24 cellular contexts compared by ENCODE assay signal in the genomic region with DNA sequence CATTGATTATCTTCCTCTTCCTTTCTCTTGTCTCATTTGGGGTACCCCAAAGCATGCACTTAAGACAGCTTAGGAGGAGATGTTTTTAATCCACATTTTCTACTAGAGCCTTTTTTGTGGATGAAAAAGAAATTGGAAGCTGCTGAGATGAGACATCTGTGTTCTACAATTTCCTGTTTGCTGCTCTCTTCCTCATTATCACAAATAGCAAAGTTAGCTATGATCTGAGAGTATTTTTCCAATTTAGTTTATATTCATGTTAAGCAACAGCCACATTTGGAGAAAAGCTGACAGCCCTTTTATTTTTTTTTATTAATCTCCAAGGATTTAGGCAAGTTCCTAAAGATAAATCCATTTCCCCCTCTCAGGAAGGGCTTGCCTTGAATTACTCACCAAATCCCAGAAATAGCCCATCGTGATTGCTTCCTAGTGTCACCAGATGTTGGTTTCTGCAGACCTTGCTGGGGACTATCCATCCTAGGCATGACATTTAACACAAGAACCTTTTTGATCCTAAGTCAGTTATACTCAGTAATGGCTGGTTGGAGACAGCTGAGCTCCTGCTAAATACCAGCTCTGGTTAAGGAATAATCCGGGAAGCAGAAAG.
DNase-seq lines count a peak whose midpoint lies in the region; ATAC-seq, FAIRE-seq and TF ChIP-seq lines count a peak whose summit lies in the region.
"Had no signal": no experiment of that assay in that cellular context is flagged by ENCODE, and none has a peak within 500 bp of the region (broad histone marks: within the 10 kb centered on the region; RNA-seq: fewer than 3 reads in every experiment).

No MANE protein-coding gene starts in this region.

- peaks cover 6% of the 10 kb centered on the region for H3K36me3 Mint-ChIP-seq in MCF 10A (ENCODE audit: insufficient read depth, unreplicated experiment)

- H3K27ac ChIP-seq in breast epithelium = peak overlapping the region; percentile 26 to 33
- H3K27ac ChIP-seq in colonic mucosa = peak overlapping the region; percentile 2
- no peak overlapping the region for H3K27ac ChIP-seq in aorta (ENCODE audit: low read depth in 1 of 2, low read length in 2 of 2)
- no peak overlapping the region for H3K27ac ChIP-seq in small intestine (ENCODE audit: low read depth in 1 of 2, low read length in 1 of 2)
- H3K27ac ChIP-seq: brain microvascular endothelial cell, left lung, pancreas, testis had no signal

- no peak overlapping the region for H3K4me3 Mint-ChIP-seq in MCF 10A (ENCODE audit: unreplicated experiment)
- H3K4me3 Mint-ChIP-seq: CD4-positive, alpha-beta T cell; dendritic cell treated with granulocyte-macrophage colony-stimulating factor and Interleukin-4, amounts not matched to agents 40 ng/mL and 50 ng/mL, for 4 days; GM23338; T-helper 17 cell had no signal

- 28 to 34% methylated on average over 2 of the region's 2 CpGs for WGBS in aorta, 2 donors
- 54 to 78% (median 72%) methylated on average over 2 of the region's 2 CpGs for WGBS in small intestine, 3 donors

- H3K4me3 ChIP-seq in breast epithelium (no peak overlapping the region), colonic mucosa (no peak overlapping the region), aorta (ENCODE audit: low read length in 2 of 2) (no peak overlapping the region), small intestine (ENCODE audit: low read depth in 1 of 2, low read length in 2 of 2) (no peak overlapping the region)
- H3K4me3 ChIP-seq: gastroesophageal sphincter, GM23338, left lung, MG63, pancreas, testis had no signal

- H3K36me3 ChIP-seq in breast epithelium (no peaks in the 10 kb centered on the region), colonic mucosa (no peaks in the 10 kb centered on the region), aorta (ENCODE audit: control insufficient read depth in 1 of 2, insufficient read depth in 2 of 2, low read length in 1 of 2) (no peaks in the 10 kb centered on the region), small intestine (ENCODE audit: control insufficient read depth in 2 of 2, insufficient read depth in 2 of 2, low read length in 2 of 2) (no peaks in the 10 kb centered on the region)
- H3K36me3 ChIP-seq: brain microvascular endothelial cell, gastroesophageal sphincter, MG63, pancreas had no signal

- intact Hi-C loops in breast epithelium (cut with DNase I; ENCODE audit: low total_unique reads) (no loop called here), MCF 10A (cut with micrococcal nuclease) (no loop called here), colonic mucosa (cut with DNase I) (no loop called here), aorta (cut with DNase I) (no loop called here)

- CTCF ChIA-PET in MCF 10A (lab: Yijun Ruan, JAX) = no interaction called here

- H3K9ac ChIP-seq in colonic mucosa (ENCODE audit: low read depth in 2 of 2, low read length in 2 of 2) = no peak overlapping the region

- POLR2A ChIA-PET in MCF 10A (lab: Yijun Ruan, JAX) = no interaction called here

- DNase-seq in breast epithelium (ENCODE audit: low spot score in 2 of 2) (no peak), MCF 10A (ENCODE audit: unreplicated experiment) (no peak), colonic mucosa (no peak), middle frontal gyrus (ENCODE audit: extremely low spot score, low spot score) (peak; percentile 13), aorta (no peak), small intestine (no peak), 8988T (no peak), SKM-1 (lab: John Stamatoyannopoulos, UW; ENCODE audit: unreplicated experiment) (no peak)
- DNase-seq: activated CD4-positive, CD25-positive, alpha-beta regulatory T cell; brain microvascular endothelial cell; CD4-positive, alpha-beta T cell; left lung; MG63; NCI-H2029 treated with DMSO at 0.1 percent for 48 hours; NCI-H446 treated with DMSO at 0.1 percent for 48 hours; pancreas; SHP77; stimulated activated CD4-positive, alpha-beta T cell treated with anti-CD3 and anti-CD28 coated beads, Interleukin-4, amount 100 ng/mL, for 4 hours; T-helper 17 cell; testis had no signal

- no peak overlapping the region for H3K27ac Mint-ChIP-seq in MCF 10A (ENCODE audit: low read depth, unreplicated experiment)
- H3K27ac Mint-ChIP-seq: CD4-positive, alpha-beta T cell; dendritic cell treated with granulocyte-macrophage colony-stimulating factor and Interleukin-4, amounts not matched to agents 40 ng/mL and 50 ng/mL, for 4 days; GM23338; T-helper 17 cell had no signal

- no peaks in the 10 kb centered on the region for H3K4me1 ChIP-seq in breast epithelium
- H3K4me1 ChIP-seq in colonic mucosa = no peaks in the 10 kb centered on the region
- no peaks in the 10 kb centered on the region for H3K4me1 ChIP-seq in aorta (ENCODE audit: control insufficient read depth in 1 of 2, insufficient read depth in 2 of 2, low read length in 2 of 2)
- H3K4me1 ChIP-seq in small intestine (ENCODE audit: control insufficient read depth in 2 of 2, insufficient read depth in 1 of 2, low read depth in 1 of 2, low read length in 1 of 2) = no peaks in the 10 kb centered on the region
- H3K4me1 ChIP-seq: pancreas had no signal

- H3K9me3 ChIP-seq in breast epithelium = peaks cover 1 to 4% of the 10 kb centered on the region in 2 donors
- no peaks in the 10 kb centered on the region for H3K9me3 ChIP-seq in colonic mucosa
- H3K9me3 ChIP-seq in aorta (ENCODE audit: control insufficient read depth, low read length) = no peaks in the 10 kb centered on the region
- H3K9me3 ChIP-seq in small intestine (ENCODE audit: control insufficient read depth, low read depth) = no peaks in the 10 kb centered on the region
- H3K9me3 ChIP-seq: testis had no signal

- H3K4me1 Mint-ChIP-seq in MCF 10A (ENCODE audit: insufficient read depth, unreplicated experiment) = no peaks in the 10 kb centered on the region
- H3K4me1 Mint-ChIP-seq: T-helper 17 cell had no signal

- TF ChIP-seq CTCF in breast epithelium (IDR thresholded peaks at IDR 0.05) (no peak), MCF 10A (IDR thresholded peaks at IDR 0.05; ENCODE audit: unreplicated experiment) (no peak), colonic mucosa (IDR thresholded peaks at IDR 0.05) (no peak)

- ATAC-seq in aorta (ENCODE audit: low FRiP score) = peak; percentile 30
- ATAC-seq: gastroesophageal sphincter, GM23338, left lung, T-helper 17 cell had no signal

- no peaks in the 10 kb centered on the region for H3K27me3 Mint-ChIP-seq in MCF 10A (ENCODE audit: insufficient read depth, unreplicated experiment)
- H3K27me3 Mint-ChIP-seq: CD4-positive, alpha-beta T cell; dendritic cell treated with granulocyte-macrophage colony-stimulating factor and Interleukin-4, amounts not matched to agents 40 ng/mL and 50 ng/mL, for 4 days had no signal

- FAIRE-seq in small intestine (lab: Jason Lieb, UNC) = no peak
- FAIRE-seq: A204.1, pancreas had no signal

- BruUV-seq in MCF 10A (replicated peaks; lab: Mats Ljungman, UMichigan) = no TSS peak

- H3K27me3 ChIP-seq in breast epithelium (no peaks in the 10 kb centered on the region), colonic mucosa (no peaks in the 10 kb centered on the region), aorta (ENCODE audit: control insufficient read depth in 1 of 2, insufficient read depth in 2 of 2, low read length in 1 of 2) (no peaks in the 10 kb centered on the region), small intestine (ENCODE audit: control insufficient read depth in 2 of 2, insufficient read depth in 2 of 2, low read length in 2 of 2) (no peaks in the 10 kb centered on the region)
- H3K27me3 ChIP-seq: brain microvascular endothelial cell, gastroesophageal sphincter, left lung, MG63, pancreas, testis had no signal

- TF ChIP-seq POLR2A in breast epithelium (IDR thresholded peaks at IDR 0.05) = no peak

- H3K9me3 Mint-ChIP-seq in MCF 10A (ENCODE audit: unreplicated experiment) = no peaks in the 10 kb centered on the region
- H3K9me3 Mint-ChIP-seq: CD4-positive, alpha-beta T cell had no signal

Comparison
In these comparisons a context has a peak if more than half of its experiments do, and no peak if none do; other contexts are left out.
1. H3K27ac ChIP-seq: peak in breast epithelium (2 of 2) and colonic mucosa (single experiment); none in aorta (0 of 2) and small intestine (0 of 2).